ENCODE assay signal across 8 cellular contexts in the genomic region with DNA sequence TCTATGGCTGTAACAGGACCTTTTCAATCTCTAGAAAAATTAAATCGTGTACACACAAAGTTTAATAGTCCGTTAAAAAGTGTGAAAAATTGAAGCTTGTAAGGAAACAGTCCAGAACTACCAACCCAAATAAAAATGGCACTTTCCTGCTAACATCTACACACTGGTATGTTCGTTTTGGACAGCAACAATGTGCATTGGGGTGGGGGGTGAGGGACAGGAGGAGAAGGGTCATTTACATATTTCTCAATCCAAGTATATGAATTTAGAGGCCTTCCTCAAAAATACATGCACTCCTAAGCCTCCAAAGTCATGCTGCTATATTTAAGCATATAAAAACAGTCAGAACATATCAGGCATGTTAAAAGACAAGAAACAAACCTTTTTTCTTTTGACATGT. TPM values are rescaled to one million over a fixed set of nuclear protein-coding genes. Genes with fewer than 3 reads are reported as not detected.
A peak's percentile ranks its signal among the peaks of the same experiment; 100 is the strongest.
DNase-seq lines count a peak whose midpoint lies in the region; ATAC-seq and TF ChIP-seq lines count a peak whose summit lies in the region.

No MANE protein-coding gene starts in this region.

- H3K27me3 ChIP-seq in iPS-15b (ENCODE audit: control insufficient read depth, insufficient read depth, low read length): no peaks in the 10 kb centered on the region
- no peaks in the 10 kb centered on the region for H3K27me3 ChIP-seq in stomach

- CTCF ChIA-PET in activated CD8-positive, alpha-beta T cell treated with anti-CD3 and anti-CD28 coated beads for 36 hours (lab: Charles Lee): interaction anchor here (4.9 kb wide), 1 partner anchor 11 kb away, joined by 99 read pairs; no protein-coding TSS in a partner anchor

- H3K4me1 ChIP-seq in iPS-15b (ENCODE audit: control insufficient read depth, insufficient read depth, low read length) (no peaks in the 10 kb centered on the region), stomach (peaks cover 25 to 48% (median 37%) of the 10 kb centered on the region in 4 donors)

- no peak for ATAC-seq in activated CD8-positive, alpha-beta T cell treated with anti-CD3 and anti-CD28 coated beads for 36 hours

- WGBS in stomach, 5 donors: 0 to 1% (median 0%) methylated on average over 3 of the region's 3 CpGs

- H3K36me3 Mint-ChIP-seq in activated CD8-positive, alpha-beta T cell treated with anti-CD3 and anti-CD28 coated beads for 36 hours (ENCODE audit: low read depth): peaks cover 65% of the 10 kb centered on the region

- intact Hi-C loops in activated CD8-positive, alpha-beta T cell treated with anti-CD3 and anti-CD28 coated beads for 36 hours (cut with micrococcal nuclease): no loop called here
- intact Hi-C loops in stomach (cut with DNase I; ENCODE audit: low total_unique reads): no loop called here

- peak; percentile 25 for DNase-seq in SKM-1 treated with dmso at 0.1 percent for 144 hours (lab: John Stamatoyannopoulos, UW; ENCODE audit: unreplicated experiment)
- DNase-seq in SKM-1 (lab: John Stamatoyannopoulos, UW; ENCODE audit: unreplicated experiment): no peak
- no peak for DNase-seq in activated CD8-positive, alpha-beta T cell treated with anti-CD3 and anti-CD28 coated beads for 36 hours
- DNase-seq in stomach: no peak
- DNase-seq in G401 (ENCODE audit: low spot score): no peak
- no peak for DNase-seq in COLO829 (ENCODE audit: low spot score)
- no peak for DNase-seq in iPS-NIHi7 (ENCODE audit: extremely low spot score)

- no peak for TF ChIP-seq CTCF in activated CD8-positive, alpha-beta T cell treated with anti-CD3 and anti-CD28 coated beads for 36 hours (IDR thresholded peaks at IDR 0.05)
- TF ChIP-seq CTCF in stomach (IDR thresholded peaks at IDR 0.05): no peak

- H3K27ac ChIP-seq in stomach: peak overlapping the region in 4 of 5 donors; percentile 99 to 100 (median 100)

- TF ChIP-seq EP300 in stomach (IDR thresholded peaks at IDR 0.05): no peak

- no peaks in the 10 kb centered on the region for H3K9me3 Mint-ChIP-seq in activated CD8-positive, alpha-beta T cell treated with anti-CD3 and anti-CD28 coated beads for 36 hours

- peaks cover 29% of the 10 kb centered on the region for H3K4me1 Mint-ChIP-seq in activated CD8-positive, alpha-beta T cell treated with anti-CD3 and anti-CD28 coated beads for 36 hours (ENCODE audit: low read depth)

- H3K27ac Mint-ChIP-seq in activated CD8-positive, alpha-beta T cell treated with anti-CD3 and anti-CD28 coated beads for 36 hours: peak overlapping the region; percentile 100

- no peaks in the 10 kb centered on the region for H3K27me3 Mint-ChIP-seq in activated CD8-positive, alpha-beta T cell treated with anti-CD3 and anti-CD28 coated beads for 36 hours

- H3K9me3 ChIP-seq in iPS-15b (ENCODE audit: control insufficient read depth, insufficient read depth, low read length): no peaks in the 10 kb centered on the region
- no peaks in the 10 kb centered on the region for H3K9me3 ChIP-seq in stomach

- in situ Hi-C loops in G401 (cut with HindIII; ENCODE audit: low sequenced_read_pairs): no loop called here

- peak overlapping the region; percentile 100 for H3K4me3 ChIP-seq in iPS-15b (ENCODE audit: low read depth, low read length)
- peak overlapping the region; percentile 80 to 95 (median 84) for H3K4me3 ChIP-seq in stomach

- POLR2A ChIA-PET in activated CD8-positive, alpha-beta T cell treated with anti-CD3 and anti-CD28 coated beads for 36 hours (lab: Charles Lee): interaction anchor here (1.0 to 4.7 kb wide), 4 partner anchors 9 to 108 kb away, joined by 3 to 27 read pairs (median 11); partner anchors contain the start of gene MDM4

- peak overlapping the region; percentile 99 for H3K9ac ChIP-seq in iPS-15b (ENCODE audit: low read depth, low read length)

- no peak for TF ChIP-seq POLR2A in stomach (IDR thresholded peaks at IDR 0.05)

- peak overlapping the region; percentile 99 for H3K4me3 Mint-ChIP-seq in activated CD8-positive, alpha-beta T cell treated with anti-CD3 and anti-CD28 coated beads for 36 hours

- H3K36me3 ChIP-seq in iPS-15b (ENCODE audit: control insufficient read depth, insufficient read depth, low read length) (peaks cover 16% of the 10 kb centered on the region), stomach (peaks cover 18 to 27% (median 26%) of the 10 kb centered on the region in 4 donors)

RNA-seq across cellular contexts. Expression of gene PPP1R15B, which starts 2.5 kb away (rescaled TPM):
- 10 to 100 TPM; 63.8 to 64.6 TPM for total RNA-seq in activated CD8-positive, alpha-beta T cell treated with anti-CD3 and anti-CD28 coated beads for 36 hours
- 10 to 100 TPM; 19.8 to 74.4 (median 51.6) TPM for total RNA-seq in stomach
- polyA plus RNA-seq in stomach: 10 to 100 TPM in 1 of 3 donors, 1 to 10 TPM in 2; 6.5 to 11.1 (median 9.3) TPM
- total RNA-seq in G401 (2014; rRNA removed; shearing (Covaris generic)): 16.4 and 30.7 TPM in 2 replicates

RNA-seq across cellular contexts. Expression of gene PLEKHA6, which starts 49.4 kb away (rescaled TPM):
- 1 to 10 TPM; 3.0 to 3.7 TPM for total RNA-seq in activated CD8-positive, alpha-beta T cell treated with anti-CD3 and anti-CD28 coated beads for 36 hours
- 10 to 100 TPM; 12.5 to 97.9 (median 39.1) TPM for total RNA-seq in stomach
- polyA plus RNA-seq in stomach: 10 to 100 TPM in 2 of 3 donors, 1 to 10 TPM in 1; 6.4 to 37.5 (median 32.1) TPM
- not detected in 2 replicates for total RNA-seq in G401 (2014; rRNA removed; shearing (Covaris generic))
